In the genomic region with DNA sequence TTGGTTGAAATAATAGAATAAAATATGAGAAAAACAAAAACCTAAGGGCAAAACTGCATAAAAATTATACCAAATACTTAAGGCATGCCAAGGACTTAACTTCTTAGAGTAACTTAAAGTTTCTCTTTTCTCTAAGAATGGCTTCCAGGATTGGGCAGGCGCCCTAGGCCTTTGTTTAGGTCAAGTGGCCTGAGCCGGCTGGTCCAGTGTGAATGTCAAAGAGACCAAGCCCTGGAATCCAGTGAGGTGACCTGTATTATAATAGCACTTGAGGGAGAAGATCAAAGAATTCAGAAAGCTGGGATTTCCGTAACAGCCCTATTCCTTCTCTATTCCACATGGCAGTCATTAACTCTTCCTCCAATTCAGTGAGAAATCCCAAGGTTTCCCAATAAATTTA, we compare ENCODE assay signal across 27 cellular contexts. TPM values are rescaled to one million over a fixed set of nuclear protein-coding genes. Genes with fewer than 3 reads are reported as not detected.
DNase-seq lines count a peak whose midpoint lies in the region; ATAC-seq and TF ChIP-seq lines count a peak whose summit lies in the region.
"Had no signal": no experiment of that assay in that cellular context is flagged by ENCODE, and none has a peak within 500 bp of the region (broad histone marks: within the 10 kb centered on the region; RNA-seq: fewer than 3 reads in every experiment).

No MANE protein-coding gene starts in this region.

- H3K4ac ChIP-seq in neuronal stem cell (ENCODE audit: low read length): no peak overlapping the region

- TF ChIP-seq CTCF in ascending aorta (IDR thresholded peaks at IDR 0.05) (no peak), lower lobe of right lung (IDR thresholded peaks at IDR 0.05) (no peak), transverse colon (IDR thresholded peaks at IDR 0.05) (no peak)

- no peak overlapping the region for H3K23ac ChIP-seq in neuronal stem cell (ENCODE audit: low read depth, low read length, poor library complexity)

- no peak overlapping the region for H3K4me3 ChIP-seq in ascending aorta
- H3K4me3 ChIP-seq in lower lobe of right lung: no peak overlapping the region
- H3K4me3 ChIP-seq in neuronal stem cell (ENCODE audit: low read length in 2 of 2): no peak overlapping the region
- H3K4me3 ChIP-seq in transverse colon: no peak overlapping the region
- H3K4me3 ChIP-seq: A549, K562, SJCRH30 had no signal

- ATAC-seq in lower lobe of right lung (peak in 1 of 2 donors; percentile 69), HG02610 (IDR thresholded peaks at IDR 0.05; ENCODE audit: unreplicated experiment) (no peak), GM21717 (IDR thresholded peaks at IDR 0.05; ENCODE audit: unreplicated experiment) (no peak), esophagus mucosa (no peak), GM18870 (IDR thresholded peaks at IDR 0.05; ENCODE audit: unreplicated experiment) (no peak)
- ATAC-seq: A549, K562, PC-3 had no signal

- H3K27me3 ChIP-seq in ascending aorta: no peaks in the 10 kb centered on the region
- peaks cover 4% of the 10 kb centered on the region for H3K27me3 ChIP-seq in lower lobe of right lung (ENCODE audit: low read depth)
- H3K27me3 ChIP-seq in neuronal stem cell (ENCODE audit: control insufficient read depth in 3 of 3, insufficient read depth in 3 of 3, low read depth in 1 of 3, low read length in 3 of 3): no peaks in the 10 kb centered on the region
- H3K27me3 ChIP-seq in transverse colon: no peaks in the 10 kb centered on the region
- H3K27me3 ChIP-seq: SJCRH30 had no signal

- H3K36me3 ChIP-seq in ascending aorta (no peaks in the 10 kb centered on the region), lower lobe of right lung (no peaks in the 10 kb centered on the region), neuronal stem cell (replicated peaks in 1 of 2; ENCODE audit: control insufficient read depth in 2 of 2, insufficient read depth in 2 of 2, low read length in 2 of 2) (no peaks in the 10 kb centered on the region), transverse colon (no peaks in the 10 kb centered on the region)
- H3K36me3 ChIP-seq: SJCRH30 had no signal

- H2BK15ac ChIP-seq in neuronal stem cell (ENCODE audit: low read length): no peak overlapping the region

- H3K79me1 ChIP-seq in neuronal stem cell (ENCODE audit: low read depth, low read length): peaks cover 1% of the 10 kb centered on the region

- H3K9me3 ChIP-seq in ascending aorta (no peaks in the 10 kb centered on the region), lower lobe of right lung (no peaks in the 10 kb centered on the region), neuronal stem cell (replicated peaks in 1 of 2; ENCODE audit: control insufficient read depth in 2 of 2, insufficient read depth in 1 of 2, low read depth in 1 of 2, low read length in 2 of 2) (no peaks in the 10 kb centered on the region), transverse colon (no peaks in the 10 kb centered on the region)
- H3K9me3 ChIP-seq: A549, Caco-2, SJCRH30 had no signal

- no peak overlapping the region for H3K9ac ChIP-seq in neuronal stem cell (ENCODE audit: low read depth, low read length, poor library complexity)

- no peak overlapping the region for H2BK5ac ChIP-seq in neuronal stem cell (ENCODE audit: low read length)

- no peak overlapping the region for H3K14ac ChIP-seq in neuronal stem cell (ENCODE audit: low read length)

- H2AFZ ChIP-seq in neuronal stem cell (ENCODE audit: low read length): peak overlapping the region; percentile 19

- TF ChIP-seq EP300 in transverse colon (IDR thresholded peaks at IDR 0.05; ENCODE audit: low read depth): no peak

- no CpG with 5 or more reads among the region's 3 CpGs for WGBS in neuronal stem cell (ENCODE audit: extremely low coverage in 2 of 2, insufficient read length in 2 of 2, insufficient replicate concordance in 1 of 2), 2 donors
- 85 to 87% methylated on average over 3 of the region's 3 CpGs for WGBS in transverse colon (ENCODE audit: low coverage in 1 of 2), 2 donors

- peak overlapping the region; percentile 60 to 76 for H3K27ac ChIP-seq in ascending aorta
- H3K27ac ChIP-seq in lower lobe of right lung: no peak overlapping the region
- no peak overlapping the region for H3K27ac ChIP-seq in neuronal stem cell (replicated peaks; ENCODE audit: low read length)
- H3K27ac ChIP-seq in transverse colon: peak overlapping the region; percentile 68 to 93 (median 78)
- H3K27ac ChIP-seq: A549, SJCRH30 had no signal

- H2AK5ac ChIP-seq in neuronal stem cell (ENCODE audit: low read depth, low read length): no peak overlapping the region

- no peak overlapping the region for H4K8ac ChIP-seq in neuronal stem cell (ENCODE audit: low read depth, low read length)

- no peak overlapping the region for H3K18ac ChIP-seq in neuronal stem cell (ENCODE audit: low read length)

- H3K4me1 ChIP-seq in ascending aorta (peaks cover 0 to 16% of the 10 kb centered on the region in 2 donors), lower lobe of right lung (peaks cover 12% of the 10 kb centered on the region), neuronal stem cell (ENCODE audit: control insufficient read depth in 2 of 2, insufficient read depth in 1 of 2, low read depth in 1 of 2, low read length in 2 of 2) (peaks cover 17 to 52% of the 10 kb centered on the region in 2 donors), transverse colon (peaks cover 0 to 12% (median 2%) of the 10 kb centered on the region in 4 donors)
- H3K4me1 ChIP-seq: A549, SJCRH30 had no signal

- no peak overlapping the region for H2BK12ac ChIP-seq in neuronal stem cell (ENCODE audit: low read length)

- no peak overlapping the region for H4K91ac ChIP-seq in neuronal stem cell (ENCODE audit: low read depth, low read length, poor library complexity)

- in situ Hi-C loops in transverse colon (cut with MboI; ENCODE audit: low pct_ligation_motif_present in 1 of 4, low pct_unique_long_range_greater_than_20kb in 1 of 4, low sequenced_read_pairs in 3 of 4): no loop called here

- DNase-seq in ascending aorta (ENCODE audit: low spot score in 2 of 2) (no peak), lower lobe of right lung (peak; percentile 50), neuronal stem cell (ENCODE audit: low spot score) (no peak), transverse colon (no peak)
- DNase-seq: C1 segment of cervical spinal cord; Caco-2; CD4-positive, alpha-beta memory T cell; MV-4-11; NCI-H1105; NCI-H1436 treated with DMSO at 0.1 percent for 48 hours; NCI-H187 treated with DMSO at 0.1 percent for 48 hours; NCI-H2171 treated with DMSO at 0.1 percent for 48 hours; NCI-H345; NCI-H524; NCI-H774; NK-92 treated with Interleukin-12 subunit alpha and Interleukin-12 subunit beta, amount 100 ng/mL, for 24 hours; PC-3; SJCRH30 had no signal

- no peak overlapping the region for H3K4me2 ChIP-seq in neuronal stem cell (ENCODE audit: insufficient read depth, low read length, poor library complexity, severe bottlenecking)
- H3K4me2 ChIP-seq: A549 had no signal

- intact Hi-C loops in ascending aorta (cut with DNase I) (loop anchor here (5.0 to 10.0 kb wide), 2 partner anchors 659 to 1047 kb away; a partner anchor contains a TSS), lower lobe of right lung (cut with DNase I) (no loop called here), transverse colon (cut with DNase I; ENCODE audit: low total_unique reads) (no loop called here)

- no peak overlapping the region for H2BK120ac ChIP-seq in neuronal stem cell (ENCODE audit: low read depth, low read length)

- TF ChIP-seq POLR2A in transverse colon (IDR thresholded peaks at IDR 0.05): no peak

RNA-seq across cellular contexts. Expression of a gene that starts 6.6 kb away (rescaled TPM):
- total RNA-seq in ascending aorta (2.0 TPM), lower lobe of right lung (2.8 TPM), transverse colon (10 to 100 TPM in 2 of 4 donors, 1 to 10 TPM in 2; 1.4 to 59.9 (median 14.7) TPM), esophagus mucosa (not detected)
- 1.3 TPM for polyA plus RNA-seq in neuronal stem cell (2013, experiment 1 of 2)
- 1.1 TPM for polyA plus RNA-seq in neuronal stem cell (2013, experiment 2 of 2)
- total RNA-seq: Caco-2, HT1080, K562, LHCN-M2, MCF 10A, PC-3, SJCRH30 had no signal
- polyA plus RNA-seq: A549, K562 had no signal

Comparison
In these comparisons a context has a peak if more than half of its experiments do, and no peak if none do; other contexts are left out.
1. H3K27ac ChIP-seq: peak in ascending aorta (2 of 2) and transverse colon (4 of 4); none in lower lobe of right lung (single experiment) and neuronal stem cell (single experiment).